In genomic region chr10:72273410-72274212, GRCh38 we compare ENCODE assay signal across 8 cellular contexts. TPM values are rescaled to one million over a fixed set of nuclear protein-coding genes. Genes with fewer than 3 reads are reported as not detected.
DNase-seq lines count a peak whose midpoint lies in the region; ATAC-seq and TF ChIP-seq lines count a peak whose summit lies in the region.

DDIT4 (plus strand) TSS chr10:72273924; CDS start chr10:72274217, 293 bp downstream.

- H3K27ac Mint-ChIP-seq in chondrocyte (ENCODE audit: unreplicated experiment): peak within 1 kb of the TSS; percentile 100

- no peaks in the 10 kb centered on the region for H3K27me3 ChIP-seq in kidney epithelial cell (ENCODE audit: control insufficient read depth, insufficient read depth, low read length)

- TF ChIP-seq CTCF in chondrocyte (IDR thresholded peaks at IDR 0.05) (no peak), kidney epithelial cell (IDR thresholded peaks at IDR 0.05; ENCODE audit: insufficient read depth, low read length, poor library complexity, severe bottlenecking) (no peak)

- H3K4me3 ChIP-seq in kidney epithelial cell (ENCODE audit: low read depth, low read length): peak within 1 kb of the TSS; percentile 86

- TF ChIP-seq POLR2A in GM19193 (IDR thresholded peaks at IDR 0.05; ENCODE audit: extremely low read depth, insufficient read depth, insufficient read length): peak; percentile 100

- no peaks in the 10 kb centered on the region for H3K27me3 Mint-ChIP-seq in chondrocyte (ENCODE audit: low read depth)

- peaks cover 20% of the 10 kb centered on the region for H3K36me3 Mint-ChIP-seq in chondrocyte (ENCODE audit: low read depth)

- peak within 1 kb of the TSS; percentile 88 for H3K4me3 Mint-ChIP-seq in chondrocyte (ENCODE audit: unreplicated experiment)

- ATAC-seq in HG03439 (IDR thresholded peaks at IDR 0.05; ENCODE audit: unreplicated experiment): peak; percentile 75

- no peaks in the 10 kb centered on the region for H3K9me3 Mint-ChIP-seq in chondrocyte (ENCODE audit: low read depth)

- peaks cover 6% of the 10 kb centered on the region for H3K36me3 ChIP-seq in kidney epithelial cell (ENCODE audit: control insufficient read depth, insufficient read depth, low read length)

- DNase-seq in AML-193 (lab: John Stamatoyannopoulos, UW) (peak; percentile 96), NCI-H510A treated with DMSO at 0.1 percent for 48 hours (lab: John Stamatoyannopoulos, UW) (peak; percentile 94), chondrocyte (ENCODE audit: low spot score) (peak; percentile 99), kidney epithelial cell (ENCODE audit: low read depth) (peak; percentile 92)
- DNase-seq in activated CD4-positive, alpha-beta T cell treated with anti-CD3 and anti-CD28 coated beads for 24 hours (ENCODE audit: low read depth in 2 of 2): peak; percentile 94 to 99
- DNase-seq in stimulated activated CD4-positive, alpha-beta T cell treated with anti-CD3 and anti-CD28 coated beads, Interleukin-15, amount 100 ng/mL, for 48 hours (ENCODE audit: low read depth in 2 of 2): peak; percentile 99

- H3K4me1 Mint-ChIP-seq in chondrocyte (ENCODE audit: low read depth): peaks cover 45% of the 10 kb centered on the region

RNA-seq across cellular contexts. Expression of gene DDIT4, which starts in this region (rescaled TPM):
- total RNA-seq in chondrocyte (68.5 to 241 TPM (median 227 TPM) in 3 replicates), kidney epithelial cell (278 and 280 TPM in 2 replicates)

Comparison
In these comparisons a context has a peak if more than half of its experiments do, and no peak if none do; other contexts are left out.
1. Peak in every context shown above with its lines: DNase-seq, ATAC-seq and H3K4me3 ChIP-seq.